In genomic region chr21:36429672-36430546, GRCh38 we compare ENCODE assay signal across 8 cellular contexts. TPM values are rescaled to one million over a fixed set of nuclear protein-coding genes. Genes with fewer than 3 reads are reported as not detected.
DNase-seq lines count a peak whose midpoint lies in the region; ATAC-seq, FAIRE-seq and TF ChIP-seq lines count a peak whose summit lies in the region.

No MANE protein-coding gene starts in this region.

- H3K4me1 Mint-ChIP-seq in glutamatergic neuron (ENCODE audit: low read depth, unreplicated experiment): peaks cover 18% of the 10 kb centered on the region

- H3K27ac Mint-ChIP-seq in glutamatergic neuron (ENCODE audit: unreplicated experiment): peak overlapping the region; percentile 8

- no peak overlapping the region for H3K4me3 Mint-ChIP-seq in glutamatergic neuron (ENCODE audit: unreplicated experiment)

- no peaks in the 10 kb centered on the region for H3K36me3 ChIP-seq in BE2C
- no peaks in the 10 kb centered on the region for H3K36me3 ChIP-seq in uterus

- H3K9me3 Mint-ChIP-seq in glutamatergic neuron (ENCODE audit: unreplicated experiment): peaks cover 6% of the 10 kb centered on the region

- peak overlapping the region; percentile 45 for H3K4me3 ChIP-seq in BE2C (ENCODE audit: low read depth, low read length)
- H3K4me3 ChIP-seq in uterus: peak overlapping the region; percentile 13 to 26

- ATAC-seq in HG03354 (IDR thresholded peaks at IDR 0.05; ENCODE audit: poor library complexity, severe bottlenecking, unreplicated experiment): peak; percentile 93

- peak; percentile 75 for FAIRE-seq in GM19239 (lab: Jason Lieb, UNC)

- H3K4me1 ChIP-seq in BE2C (no peaks in the 10 kb centered on the region), uterus (no peaks in the 10 kb centered on the region)

- peak; percentile 82 for DNase-seq in BE2C
- peak; percentile 71 for DNase-seq in GM19239 (ENCODE audit: insufficient read length, low spot score)
- peak; percentile 21 for DNase-seq in SHP77 treated with DMSO at 0.1 percent for 48 hours (lab: John Stamatoyannopoulos, UW)
- peak in 3 of 4 experiments; percentile 10 to 47 (median 46) for DNase-seq in activated naive CD4-positive, alpha-beta T cell (lab: John Stamatoyannopoulos, UW)
- DNase-seq in glutamatergic neuron: peak; percentile 29
- DNase-seq in renal cortical epithelial cell (ENCODE audit: low read depth): peak; percentile 100
- peak; percentile 82 to 88 for DNase-seq in uterus

- H3K27ac ChIP-seq in uterus: peak overlapping the region; percentile 77 to 91

- no peaks in the 10 kb centered on the region for H3K36me3 Mint-ChIP-seq in glutamatergic neuron (ENCODE audit: unreplicated experiment)

- intact Hi-C loops in uterus (cut with DNase I; ENCODE audit: low total_unique reads): no loop called here

- peaks cover 2% of the 10 kb centered on the region for H3K27me3 Mint-ChIP-seq in glutamatergic neuron (ENCODE audit: unreplicated experiment)

- TF ChIP-seq CTCF in BE2C (IDR thresholded peaks at IDR 0.05; ENCODE audit: low read depth, low read length): peak; percentile 29
- no peak for TF ChIP-seq CTCF in glutamatergic neuron (IDR thresholded peaks at IDR 0.05; ENCODE audit: partially characterized antibody, unreplicated experiment)
- TF ChIP-seq CTCF in uterus (IDR thresholded peaks at IDR 0.05): peak in 2 of 4 experiments; percentile 23 to 24

- H3K9me3 ChIP-seq in BE2C (no peaks in the 10 kb centered on the region), uterus (no peaks in the 10 kb centered on the region)

- peak; percentile 35 to 38 for TF ChIP-seq POLR2A in uterus (IDR thresholded peaks at IDR 0.05)

- H3K27me3 ChIP-seq in BE2C (no peaks in the 10 kb centered on the region), uterus (no peaks in the 10 kb centered on the region)

RNA-seq across cellular contexts. Expression of gene CHAF1B, which starts 44.7 kb away (rescaled TPM):
- polyA plus RNA-seq in BE2C (2012; ENCODE audit: insufficient read depth, insufficient read length, low read depth): 2.8 TPM
- total RNA-seq in glutamatergic neuron (ENCODE audit: unreplicated experiment) (2.0 TPM), renal cortical epithelial cell (0.70 and 3.1 TPM in 2 replicates), uterus (1 to 10 TPM in 3 of 4 donors, under 1 TPM in 1; under 0.01 to 3.9 (median 2.2) TPM)

RNA-seq across cellular contexts. Expression of gene CLDN14, which starts 50.0 kb away (rescaled TPM):
- polyA plus RNA-seq in BE2C (2012; ENCODE audit: insufficient read depth, insufficient read length, low read depth): not detected
- not detected for total RNA-seq in glutamatergic neuron (ENCODE audit: unreplicated experiment)
- 1.6 and 4.0 TPM in 2 replicates for total RNA-seq in renal cortical epithelial cell
- total RNA-seq in uterus: not detected

Comparison
In these comparisons a context has a peak if more than half of its experiments do, and no peak if none do; other contexts are left out.
1. Peak in every context shown above with its lines: DNase-seq, ATAC-seq, H3K4me3 ChIP-seq and H3K27ac ChIP-seq.
2. DNase-seq: peak in every context shown above with its lines; median percentile 100 in renal cortical epithelial cell; 85 in uterus; 82 in BE2C; 71 in GM19239; 46 in activated naive CD4-positive, alpha-beta T cell; 29 in glutamatergic neuron; 21 in SHP77 treated with DMSO at 0.1 percent for 48 hours.